ENCODE assay signal across 8 cellular contexts in genomic region chr17:60231234-60231633, GRCh38.
DNase-seq lines count a peak whose midpoint lies in the region; ATAC-seq and TF ChIP-seq lines count a peak whose summit lies in the region.

No MANE protein-coding gene starts in this region.

- peaks cover 12% of the 10 kb centered on the region for H3K36me3 Mint-ChIP-seq in type B pancreatic cell
- peaks cover 9% of the 10 kb centered on the region for H3K36me3 Mint-ChIP-seq in activated CD4-positive, alpha-beta memory T cell treated with anti-CD3 and anti-CD28 coated beads for 36 hours

- H3K4me1 Mint-ChIP-seq in type B pancreatic cell (ENCODE audit: unreplicated experiment) = no peaks in the 10 kb centered on the region
- H3K4me1 Mint-ChIP-seq in activated CD4-positive, alpha-beta memory T cell treated with anti-CD3 and anti-CD28 coated beads for 36 hours (ENCODE audit: low read depth) = peaks cover 7% of the 10 kb centered on the region

- no peak for ATAC-seq in GM19324 (IDR thresholded peaks at IDR 0.05; ENCODE audit: low FRiP score, unreplicated experiment)

- peak; percentile 70 for TF ChIP-seq CTCF in BE2C (IDR thresholded peaks at IDR 0.05; ENCODE audit: low read depth, low read length)
- TF ChIP-seq CTCF in type B pancreatic cell (conservative IDR thresholded peaks at IDR 0.05) = peak; percentile 55

- DNase-seq in BE2C (peak; percentile 15), HCEC 1CT (peak; percentile 37), SK-MEL-5 (ENCODE audit: low read depth, low spot score) (peak; percentile 75), fibroblast of the conjunctiva (ENCODE audit: low read depth) (peak; percentile 20), type B pancreatic cell (ENCODE audit: extremely low spot score, unreplicated experiment) (no peak), ureter (ENCODE audit: low spot score) (no peak)
- no peak for DNase-seq in activated CD4-positive, alpha-beta memory T cell treated with anti-CD3 and anti-CD28 coated beads for 36 hours

- POLR2A ChIA-PET in activated CD4-positive, alpha-beta memory T cell treated with anti-CD3 and anti-CD28 coated beads for 36 hours (lab: Charles Lee) = interaction anchor here (0.7 kb wide), 1 partner anchor 38 kb away, joined by 3 read pairs; no protein-coding TSS in a partner anchor

- intact Hi-C loops in activated CD4-positive, alpha-beta memory T cell treated with anti-CD3 and anti-CD28 coated beads for 36 hours (cut with micrococcal nuclease) = loop anchor here (5.0 kb wide), 1 partner anchor 206 kb away; no protein-coding TSS in a partner anchor

- no peaks in the 10 kb centered on the region for H3K9me3 ChIP-seq in BE2C

- no peak overlapping the region for H3K27ac Mint-ChIP-seq in type B pancreatic cell
- no peak overlapping the region for H3K27ac Mint-ChIP-seq in activated CD4-positive, alpha-beta memory T cell treated with anti-CD3 and anti-CD28 coated beads for 36 hours

- H3K27me3 Mint-ChIP-seq in type B pancreatic cell = no peaks in the 10 kb centered on the region
- H3K27me3 Mint-ChIP-seq in activated CD4-positive, alpha-beta memory T cell treated with anti-CD3 and anti-CD28 coated beads for 36 hours = no peaks in the 10 kb centered on the region

- no peaks in the 10 kb centered on the region for H3K27me3 ChIP-seq in BE2C

- no peak overlapping the region for H3K4me3 ChIP-seq in BE2C (ENCODE audit: low read depth, low read length)

- peaks cover 5% of the 10 kb centered on the region for H3K4me1 ChIP-seq in BE2C

- 0 out of 2 replicates have a peak, but pooled peaks cover 6% of the 10 kb centered on the region for H3K36me3 ChIP-seq in BE2C

- in situ Hi-C loops in SK-MEL-5 (cut with HindIII; ENCODE audit: low pct_unique_long_range_greater_than_20kb, low sequenced_read_pairs) = no loop called here

- no peak overlapping the region for H3K4me3 Mint-ChIP-seq in type B pancreatic cell
- no peak overlapping the region for H3K4me3 Mint-ChIP-seq in activated CD4-positive, alpha-beta memory T cell treated with anti-CD3 and anti-CD28 coated beads for 36 hours

- CTCF ChIA-PET in activated CD4-positive, alpha-beta memory T cell treated with anti-CD3 and anti-CD28 coated beads for 36 hours (lab: Charles Lee) = interaction anchor here (0.9 to 1.7 kb wide), 8 partner anchors 11 to 355 kb away, joined by 3 to 5 read pairs (median 3); no protein-coding TSS in a partner anchor

- no peaks in the 10 kb centered on the region for H3K9me3 Mint-ChIP-seq in type B pancreatic cell
- no peaks in the 10 kb centered on the region for H3K9me3 Mint-ChIP-seq in activated CD4-positive, alpha-beta memory T cell treated with anti-CD3 and anti-CD28 coated beads for 36 hours

Comparison
In these comparisons a context has a peak if more than half of its experiments do, and no peak if none do; other contexts are left out.
1. DNase-seq: peak in BE2C (single experiment), HCEC 1CT (single experiment), SK-MEL-5 (single experiment) and fibroblast of the conjunctiva (single experiment); none in type B pancreatic cell (single experiment), activated CD4-positive, alpha-beta memory T cell treated with anti-CD3 and anti-CD28 coated beads for 36 hours (single experiment) and ureter (single experiment).